In genomic region chr6:135008072-135008940, GRCh38 we compare ENCODE assay signal across 10 cellular contexts. TPM values are rescaled to one million over a fixed set of nuclear protein-coding genes. Genes with fewer than 3 reads are reported as not detected.
A peak's percentile ranks its signal among the peaks of the same experiment; 100 is the strongest.
DNase-seq lines count a peak whose midpoint lies in the region; ATAC-seq and TF ChIP-seq lines count a peak whose summit lies in the region.
"Had no signal": no experiment of that assay in that cellular context is flagged by ENCODE, and none has a peak within 500 bp of the region (broad histone marks: within the 10 kb centered on the region; RNA-seq: fewer than 3 reads in every experiment).

No MANE protein-coding gene starts in this region.

- TF ChIP-seq CTCF in GM23338 (conservative IDR thresholded peaks at IDR 0.05; ENCODE audit: low read depth in 2 of 2), result no peak

- H3K27me3 Mint-ChIP-seq in activated naive CD4-positive, alpha-beta T cell treated with anti-CD3 and anti-CD28 coated beads, Interleukin-2, amount 50 U/mL, for 24 hours, result no peaks in the 10 kb centered on the region
- no peaks in the 10 kb centered on the region for H3K27me3 Mint-ChIP-seq in activated naive CD4-positive, alpha-beta T cell treated with anti-CD3 and anti-CD28 coated beads, Interleukin-2, amount 10 ng/mL, durations not matched to agents 7 days and 5 days
- H3K27me3 Mint-ChIP-seq in GM23338 (ENCODE audit: insufficient read depth, low read depth, poor library complexity), result no peaks in the 10 kb centered on the region
- no peaks in the 10 kb centered on the region for H3K27me3 Mint-ChIP-seq in stimulated activated naive B cell treated with anti-CD40 and anti-IgM and Interleukin-4, amounts not matched to agents 10 μg/mL and 1 μg/mL and 100 μg/mL, for 72 hours

- no peaks in the 10 kb centered on the region for H3F3A ChIP-seq in GM23338 (replicated peaks; ENCODE audit: low read depth)

- H3K9me2 ChIP-seq in GM23338 (ENCODE audit: insufficient read depth), result no peaks in the 10 kb centered on the region

- H3K27ac Mint-ChIP-seq in activated naive CD4-positive, alpha-beta T cell treated with anti-CD3 and anti-CD28 coated beads, Interleukin-2, amount 50 U/mL, for 24 hours, result peak overlapping the region; percentile 20
- H3K27ac Mint-ChIP-seq in activated naive CD4-positive, alpha-beta T cell treated with anti-CD3 and anti-CD28 coated beads, Interleukin-2, amount 10 ng/mL, durations not matched to agents 7 days and 5 days, result no peak overlapping the region
- peak overlapping the region; percentile 47; the same call in 1 of the 2 replicates for H3K27ac Mint-ChIP-seq in GM23338
- peak overlapping the region; percentile 89 for H3K27ac Mint-ChIP-seq in stimulated activated naive B cell treated with anti-CD40 and anti-IgM and Interleukin-4, amounts not matched to agents 10 μg/mL and 1 μg/mL and 100 μg/mL, for 72 hours

- H3K9me3 Mint-ChIP-seq in activated naive CD4-positive, alpha-beta T cell treated with anti-CD3 and anti-CD28 coated beads, Interleukin-2, amount 50 U/mL, for 24 hours, result no peaks in the 10 kb centered on the region
- no peaks in the 10 kb centered on the region for H3K9me3 Mint-ChIP-seq in activated naive CD4-positive, alpha-beta T cell treated with anti-CD3 and anti-CD28 coated beads, Interleukin-2, amount 10 ng/mL, durations not matched to agents 7 days and 5 days
- H3K9me3 Mint-ChIP-seq in GM23338, result no peaks in the 10 kb centered on the region
- no peaks in the 10 kb centered on the region for H3K9me3 Mint-ChIP-seq in stimulated activated naive B cell treated with anti-CD40 and anti-IgM and Interleukin-4, amounts not matched to agents 10 μg/mL and 1 μg/mL and 100 μg/mL, for 72 hours

- H2AFZ ChIP-seq in GM23338, result no peak overlapping the region

- peaks cover 17% of the 10 kb centered on the region for H4K20me1 ChIP-seq in GM23338 (replicated peaks; ENCODE audit: insufficient read depth)

- no peak overlapping the region for H3K4me3 ChIP-seq in GM23338

- DNase-seq in activated naive CD4-positive, alpha-beta T cell treated with anti-CD3 and anti-CD28 coated beads, Interleukin-2, amount 10 ng/mL, durations not matched to agents 7 days and 5 days, result no peak
- DNase-seq in GM23338 (ENCODE audit: low spot score) (no peak), RKO (ENCODE audit: low spot score) (no peak), EL (no peak), NCI-H2107 treated with DMSO at 0.1 percent for 48 hours (lab: John Stamatoyannopoulos, UW; ENCODE audit: unreplicated experiment) (no peak)
- peak; percentile 15 for DNase-seq in stimulated activated naive B cell treated with anti-CD40 and anti-IgM and Interleukin-4, amounts not matched to agents 10 μg/mL and 1 μg/mL and 100 μg/mL, for 72 hours
- DNase-seq: activated CD4-positive, alpha-beta T cell treated with anti-CD3 and anti-CD28 coated beads, Interleukin-2, amount 50 U/mL, for 48 hours; kidney glomerular epithelial cell had no signal

- peaks cover 6% of the 10 kb centered on the region for H3K36me3 Mint-ChIP-seq in activated naive CD4-positive, alpha-beta T cell treated with anti-CD3 and anti-CD28 coated beads, Interleukin-2, amount 50 U/mL, for 24 hours
- H3K36me3 Mint-ChIP-seq in activated naive CD4-positive, alpha-beta T cell treated with anti-CD3 and anti-CD28 coated beads, Interleukin-2, amount 10 ng/mL, durations not matched to agents 7 days and 5 days, result peaks cover 21% of the 10 kb centered on the region
- H3K36me3 Mint-ChIP-seq in GM23338 (ENCODE audit: low read depth), result no peaks in the 10 kb centered on the region; the same call in 2 of the 3 replicates
- H3K36me3 Mint-ChIP-seq in stimulated activated naive B cell treated with anti-CD40 and anti-IgM and Interleukin-4, amounts not matched to agents 10 μg/mL and 1 μg/mL and 100 μg/mL, for 72 hours, result peaks cover 16 to 23% of the 10 kb centered on the region in 2 donors

- no peak overlapping the region for H3K4me2 ChIP-seq in GM23338

- H3K4me3 Mint-ChIP-seq in activated naive CD4-positive, alpha-beta T cell treated with anti-CD3 and anti-CD28 coated beads, Interleukin-2, amount 50 U/mL, for 24 hours, result peak overlapping the region; percentile 34
- no peak overlapping the region for H3K4me3 Mint-ChIP-seq in activated naive CD4-positive, alpha-beta T cell treated with anti-CD3 and anti-CD28 coated beads, Interleukin-2, amount 10 ng/mL, durations not matched to agents 7 days and 5 days
- no peak overlapping the region for H3K4me3 Mint-ChIP-seq in GM23338
- peak overlapping the region; percentile 31 to 68 for H3K4me3 Mint-ChIP-seq in stimulated activated naive B cell treated with anti-CD40 and anti-IgM and Interleukin-4, amounts not matched to agents 10 μg/mL and 1 μg/mL and 100 μg/mL, for 72 hours

- H3K4me1 ChIP-seq in GM23338 (ENCODE audit: insufficient read depth), result no peaks in the 10 kb centered on the region; the same call in 1 of the 2 replicates

- H3K79me2 ChIP-seq in GM23338 (replicated peaks; ENCODE audit: insufficient read depth), result no peaks in the 10 kb centered on the region; the same call in none of the 2 replicates

- no peaks in the 10 kb centered on the region for H3K36me3 ChIP-seq in GM23338 (ENCODE audit: insufficient read depth)

- 0 out of 2 replicates have a peak overlapping the region, but pooled peaks have one; percentile 63 for H3K27ac ChIP-seq in GM23338 (ENCODE audit: low read depth)

- H3K27me3 ChIP-seq in GM23338 (ENCODE audit: insufficient read depth), result no peaks in the 10 kb centered on the region

- CTCF ChIA-PET in activated naive CD4-positive, alpha-beta T cell treated with anti-CD3 and anti-CD28 coated beads, Interleukin-2, amount 10 ng/mL, durations not matched to agents 7 days and 5 days (lab: Charles Lee), result interaction anchor here (1.1 to 1.4 kb wide), 2 partner anchors 135 to 176 kb away, joined by 3 read pairs; no protein-coding TSS in a partner anchor

- ATAC-seq in GM23338 (no peak), HG03565 (IDR thresholded peaks at IDR 0.05; ENCODE audit: unreplicated experiment) (peak; percentile 75)
- ATAC-seq in stimulated activated naive B cell treated with anti-CD40 and anti-IgM and Interleukin-4, amounts not matched to agents 10 μg/mL and 1 μg/mL and 100 μg/mL, for 72 hours (replicated peaks), result peak; percentile 93 to 96

- peaks cover 51% of the 10 kb centered on the region for H3K4me1 Mint-ChIP-seq in activated naive CD4-positive, alpha-beta T cell treated with anti-CD3 and anti-CD28 coated beads, Interleukin-2, amount 50 U/mL, for 24 hours
- peaks cover 28% of the 10 kb centered on the region for H3K4me1 Mint-ChIP-seq in activated naive CD4-positive, alpha-beta T cell treated with anti-CD3 and anti-CD28 coated beads, Interleukin-2, amount 10 ng/mL, durations not matched to agents 7 days and 5 days
- no peaks in the 10 kb centered on the region; the same call in 2 of the 3 replicates for H3K4me1 Mint-ChIP-seq in GM23338
- H3K4me1 Mint-ChIP-seq in stimulated activated naive B cell treated with anti-CD40 and anti-IgM and Interleukin-4, amounts not matched to agents 10 μg/mL and 1 μg/mL and 100 μg/mL, for 72 hours, result peaks cover 24 to 27% of the 10 kb centered on the region in 2 donors

TF ChIP-seq in GM23338, 12 proteins besides CTCF, POLR2A, EP300 and RAD21:
- no peak for TF ChIP-seq ZNF114 (CRISPR knock-in tag; IDR thresholded peaks at IDR 0.05)
- no peak for TF ChIP-seq EZH2 (IDR thresholded peaks at IDR 0.05; ENCODE audit: low read depth, unreplicated experiment)
- TF ChIP-seq EZH2phosphoT487 (IDR thresholded peaks at IDR 0.05; ENCODE audit: unreplicated experiment), result no peak
- no peak for TF ChIP-seq STAT1 (IDR thresholded peaks at IDR 0.05; ENCODE audit: unreplicated experiment)
- no peak for TF ChIP-seq JUNB (IDR thresholded peaks at IDR 0.05; ENCODE audit: unreplicated experiment)

RNA-seq across cellular contexts. Expression of gene HBS1L, which starts 46.3 kb away (rescaled TPM):
- total RNA-seq in GM23338 (2014; rRNA removed; shearing (Covaris generic)), result 87.5 and 94.1 TPM in 2 replicates
- polyA plus RNA-seq in GM23338 (2016; fragmentation: Nextera tagmentation; extraction: Ambion mirVana), result 53.5 and 59.9 TPM in 2 replicates

RNA-seq across cellular contexts. Expression of gene ALDH8A1, which starts 58.4 kb away (rescaled TPM):
- not detected in 2 replicates for total RNA-seq in GM23338 (2014; rRNA removed; shearing (Covaris generic))
- polyA plus RNA-seq in GM23338 (2016; fragmentation: Nextera tagmentation; extraction: Ambion mirVana), result 0.12 TPM in 1 of 2 replicates, not detected in the other

Comparison
In these comparisons a context has a peak if more than half of its experiments do, and no peak if none do; other contexts are left out.
1. H3K4me3 Mint-ChIP-seq: peak in activated naive CD4-positive, alpha-beta T cell treated with anti-CD3 and anti-CD28 coated beads, Interleukin-2, amount 50 U/mL, for 24 hours (single experiment) and stimulated activated naive B cell treated with anti-CD40 and anti-IgM and Interleukin-4, amounts not matched to agents 10 μg/mL and 1 μg/mL and 100 μg/mL, for 72 hours (2 of 2); none in activated naive CD4-positive, alpha-beta T cell treated with anti-CD3 and anti-CD28 coated beads, Interleukin-2, amount 10 ng/mL, durations not matched to agents 7 days and 5 days (single experiment) and GM23338 (single experiment).